ENCODE assay signal across 33 cellular contexts in genomic region chrX:32045149-32045548, GRCh38.
"Had no signal": no experiment of that assay in that cellular context is flagged by ENCODE, and none has a peak within 500 bp of the region (broad histone marks: within the 10 kb centered on the region; RNA-seq: fewer than 3 reads in every experiment).

No MANE protein-coding gene starts in this region.

- H3K27me3 ChIP-seq: adrenal gland, body of pancreas, colonic mucosa, foreskin keratinocyte, gastroesophageal sphincter, heart right ventricle had no signal

- H3K4me1 ChIP-seq: adrenal gland, body of pancreas, colonic mucosa, foreskin keratinocyte, gastroesophageal sphincter, heart right ventricle had no signal

- H3K4me3 ChIP-seq: adrenal gland, body of pancreas, colonic mucosa, gastroesophageal sphincter, heart right ventricle had no signal

- H3K9me3 ChIP-seq: adrenal gland, body of pancreas, colonic mucosa, gastroesophageal sphincter, heart right ventricle had no signal

- H3K27ac ChIP-seq: adrenal gland, body of pancreas, colonic mucosa, foreskin keratinocyte, gastroesophageal sphincter, heart right ventricle, WERI-Rb-1 had no signal

- H3K36me3 ChIP-seq: adrenal gland, colonic mucosa, gastroesophageal sphincter, heart right ventricle, WERI-Rb-1 had no signal

- DNase-seq: activated B cell treated with CpG ODN at 0.5 μM for 24 hours; activated CD4-positive, alpha-beta T cell treated with anti-CD3 and anti-CD28 coated beads for 48 hours; activated CD4-positive, alpha-beta T cell treated with anti-CD3 and anti-CD28 coated beads, Interleukin-2, amount 50 U/mL, for 1 hour; activated CD4-positive, alpha-beta T cell treated with anti-CD3 and anti-CD28 coated beads, Interleukin-2, amount 50 U/mL, for 48 hours; activated CD8-positive, alpha-beta memory T cell treated with anti-CD3 and anti-CD28 coated beads for 24 hours; activated CD8-positive, alpha-beta T cell treated with anti-CD3 and anti-CD28 coated beads for 36 hours; activated effector memory CD4-positive, alpha-beta T cell treated with anti-CD3 and anti-CD28 coated beads, Interleukin-2, amount 50 U/mL, for 16 hours; activated naive CD4-positive, alpha-beta T cell treated with anti-CD3 and anti-CD28 coated beads for 36 hours; activated naive CD8-positive, alpha-beta T cell treated with anti-CD3 and anti-CD28 coated beads for 36 hours; activated naive CD8-positive, alpha-beta T cell treated with anti-CD3 and anti-CD28 coated beads, Interleukin-2, amount 50 U/mL, for 24 hours; activated T-cell treated with anti-CD3 and anti-CD28 coated beads, Interleukin-2, amount 50 U/mL, for 48 hours; adrenal gland; amygdala; aorta; body of pancreas; central memory CD4-positive, alpha-beta T cell; cerebellar nuclear complex; colonic mucosa; effector memory CD4-positive, alpha-beta T cell; endodermal cell; foreskin keratinocyte; heart right ventricle; T-helper 1 cell; T-helper 17 cell; T1000; WERI-Rb-1 had no signal

- H3K27ac Mint-ChIP-seq: activated B cell treated with CpG ODN at 0.5 μM for 24 hours; activated CD8-positive, alpha-beta T cell treated with anti-CD3 and anti-CD28 coated beads for 36 hours; activated naive CD4-positive, alpha-beta T cell treated with anti-CD3 and anti-CD28 coated beads for 36 hours; activated naive CD4-positive, alpha-beta T cell treated with anti-CD3 and anti-CD28 coated beads, Interleukin-2, amount 50 U/mL, for 24 hours; activated naive CD8-positive, alpha-beta T cell treated with anti-CD3 and anti-CD28 coated beads for 36 hours; activated naive CD8-positive, alpha-beta T cell treated with anti-CD3 and anti-CD28 coated beads, Interleukin-2, amount 50 U/mL, for 24 hours; activated T-helper 1 cell treated with anti-CD3 and anti-CD28 coated beads, Interleukin-12 subunit alpha, Interleukin-12 subunit beta, Interleukin-2, Interleukin-4 antibody, amounts not matched to agents 30 ng/mL and 10 ng/mL and 1 ng/mL, durations not matched to agents 14 hours and 24 hours and 36 hours; activated T-helper 2 cell treated with anti-CD3 and anti-CD28 coated beads, Interferon-gamma antibody, Interleukin-2, Interleukin-4, amounts not matched to agents 10 μg/mL and 5 μg/mL and 100 μg/mL, durations not matched to agents 14 hours and 24 hours and 36 hours; T-helper 17 cell; T-helper 2 cell treated with Interferon-gamma antibody and Interleukin-4, amounts not matched to agents 5 μg/mL and 100 μg/mL, for 36 hours had no signal

- H3K27me3 Mint-ChIP-seq: activated B cell treated with CpG ODN at 0.5 μM for 24 hours; activated CD8-positive, alpha-beta T cell treated with anti-CD3 and anti-CD28 coated beads for 36 hours; activated naive CD4-positive, alpha-beta T cell treated with anti-CD3 and anti-CD28 coated beads, Interleukin-2, amount 50 U/mL, for 24 hours; activated naive CD8-positive, alpha-beta T cell treated with anti-CD3 and anti-CD28 coated beads for 36 hours; activated naive CD8-positive, alpha-beta T cell treated with anti-CD3 and anti-CD28 coated beads, Interleukin-2, amount 50 U/mL, for 24 hours; T-helper 17 cell had no signal

- H3K4me3 Mint-ChIP-seq: activated B cell treated with CpG ODN at 0.5 μM for 24 hours; activated CD8-positive, alpha-beta T cell treated with anti-CD3 and anti-CD28 coated beads for 36 hours; activated naive CD4-positive, alpha-beta T cell treated with anti-CD3 and anti-CD28 coated beads for 36 hours; activated naive CD4-positive, alpha-beta T cell treated with anti-CD3 and anti-CD28 coated beads, Interleukin-2, amount 50 U/mL, for 24 hours; activated naive CD8-positive, alpha-beta T cell treated with anti-CD3 and anti-CD28 coated beads for 36 hours; activated naive CD8-positive, alpha-beta T cell treated with anti-CD3 and anti-CD28 coated beads, Interleukin-2, amount 50 U/mL, for 24 hours; activated T-helper 1 cell treated with anti-CD3 and anti-CD28 coated beads, Interleukin-12 subunit alpha, Interleukin-12 subunit beta, Interleukin-2, Interleukin-4 antibody, amounts not matched to agents 30 ng/mL and 10 ng/mL and 1 ng/mL, durations not matched to agents 14 hours and 24 hours and 36 hours; endodermal cell; T-helper 17 cell; T-helper 2 cell treated with Interferon-gamma antibody and Interleukin-4, amounts not matched to agents 5 μg/mL and 100 μg/mL, for 36 hours had no signal

- H3K4me1 Mint-ChIP-seq: activated B cell treated with CpG ODN at 0.5 μM for 24 hours; activated naive CD4-positive, alpha-beta T cell treated with anti-CD3 and anti-CD28 coated beads, Interleukin-2, amount 50 U/mL, for 24 hours; activated naive CD8-positive, alpha-beta T cell treated with anti-CD3 and anti-CD28 coated beads for 36 hours; activated naive CD8-positive, alpha-beta T cell treated with anti-CD3 and anti-CD28 coated beads, Interleukin-2, amount 50 U/mL, for 24 hours; endodermal cell; T-helper 17 cell had no signal

- H3K36me3 Mint-ChIP-seq: activated naive CD4-positive, alpha-beta T cell treated with anti-CD3 and anti-CD28 coated beads, Interleukin-2, amount 50 U/mL, for 24 hours; activated naive CD8-positive, alpha-beta T cell treated with anti-CD3 and anti-CD28 coated beads for 36 hours had no signal

- ATAC-seq: activated CD4-positive, CD25-positive, alpha-beta regulatory T cell treated with anti-CD3 and anti-CD28 coated beads, Interleukin-2, amount 50 U/mL, for 24 hours; activated CD8-positive, alpha-beta T cell treated with anti-CD3 and anti-CD28 coated beads for 36 hours; activated naive CD8-positive, alpha-beta T cell treated with anti-CD3 and anti-CD28 coated beads, Interleukin-2, amount 50 U/mL, for 24 hours; body of pancreas; esophagus mucosa; foreskin keratinocyte; gastroesophageal sphincter; heart right ventricle; T-helper 17 cell had no signal

- H3K9me3 Mint-ChIP-seq: activated B cell treated with CpG ODN at 0.5 μM for 24 hours; activated CD8-positive, alpha-beta T cell treated with anti-CD3 and anti-CD28 coated beads for 36 hours; activated naive CD4-positive, alpha-beta T cell treated with anti-CD3 and anti-CD28 coated beads, Interleukin-2, amount 50 U/mL, for 24 hours; activated naive CD8-positive, alpha-beta T cell treated with anti-CD3 and anti-CD28 coated beads, Interleukin-2, amount 50 U/mL, for 24 hours; activated T-helper 1 cell treated with anti-CD3 and anti-CD28 coated beads, Interleukin-12 subunit alpha, Interleukin-12 subunit beta, Interleukin-2, Interleukin-4 antibody, amounts not matched to agents 30 ng/mL and 10 ng/mL and 1 ng/mL, durations not matched to agents 14 hours and 24 hours and 36 hours; T-helper 2 cell treated with Interferon-gamma antibody and Interleukin-4, amounts not matched to agents 5 μg/mL and 100 μg/mL, for 36 hours had no signal
